16 cellular contexts compared by ENCODE assay signal in genomic region chr17:39538875-39539274, GRCh38.
DNase-seq lines count a peak whose midpoint lies in the region; ATAC-seq and TF ChIP-seq lines count a peak whose summit lies in the region.
"Had no signal": no experiment of that assay in that cellular context is flagged by ENCODE, and none has a peak within 500 bp of the region (broad histone marks: within the 10 kb centered on the region; RNA-seq: fewer than 3 reads in every experiment).

No MANE protein-coding gene starts in this region.

- TF ChIP-seq CTCF in epithelial cell of esophagus (IDR thresholded peaks at IDR 0.05; ENCODE audit: insufficient read depth, low read depth, low read length, missing control alignments): no peak

- H3K4me3 ChIP-seq in Jurkat, Clone E6-1 (ENCODE audit: low read length): no peak overlapping the region
- H3K4me3 ChIP-seq in epithelial cell of esophagus (ENCODE audit: low read length): no peak overlapping the region
- H3K4me3 ChIP-seq: lung had no signal

- ATAC-seq in HG02759 (IDR thresholded peaks at IDR 0.05; ENCODE audit: unreplicated experiment) (no peak), HG03432 (IDR thresholded peaks at IDR 0.05; ENCODE audit: unreplicated experiment) (no peak), HG03025 (IDR thresholded peaks at IDR 0.05; ENCODE audit: low FRiP score, unreplicated experiment) (no peak)
- ATAC-seq: effector memory CD8-positive, alpha-beta T cell; foreskin keratinocyte had no signal

- DNase-seq in AML-193 (lab: John Stamatoyannopoulos, UW) (peak; percentile 98 to 99), SIG-M5 treated with dmso at 0.1 percent for 504 hours (lab: John Stamatoyannopoulos, UW; ENCODE audit: unreplicated experiment) (peak; percentile 92), epithelial cell of esophagus (ENCODE audit: low read depth) (peak; percentile 20), COR-L47 (lab: John Stamatoyannopoulos, UW) (no peak)
- peak; percentile 83 for DNase-seq in Jurkat, Clone E6-1 (ENCODE audit: low read depth, low spot score)
- DNase-seq: activated naive CD4-positive, alpha-beta T cell treated with anti-CD3 and anti-CD28 coated beads, Interleukin-2, amount 10 ng/mL, durations not matched to agents 7 days and 5 days; effector memory CD8-positive, alpha-beta T cell; foreskin keratinocyte; H9; NCI-H1930; SHP77 treated with DMSO at 0.1 percent for 48 hours; stimulated activated CD4-positive, alpha-beta T cell treated with anti-CD3 and anti-CD28 coated beads, Interleukin-4, amount 100 ng/mL, for 1 hour had no signal
